14 cellular contexts compared by ENCODE assay signal in genomic region chr2:120348134-120349103, GRCh38. TPM values are rescaled to one million over a fixed set of nuclear protein-coding genes. Genes with fewer than 3 reads are reported as not detected.
DNase-seq lines count a peak whose midpoint lies in the region; ATAC-seq and TF ChIP-seq lines count a peak whose summit lies in the region.
"Had no signal": no experiment of that assay in that cellular context is flagged by ENCODE, and none has a peak within 500 bp of the region (broad histone marks: within the 10 kb centered on the region; RNA-seq: fewer than 3 reads in every experiment).

No MANE protein-coding gene starts in this region.

- H3K36me3 Mint-ChIP-seq in CD4-positive, alpha-beta memory T cell = no peaks in the 10 kb centered on the region
- peaks cover 3% of the 10 kb centered on the region for H3K36me3 Mint-ChIP-seq in T-helper 17 cell (ENCODE audit: low read depth)
- H3K36me3 Mint-ChIP-seq in nephron (ENCODE audit: low read depth) = no peaks in the 10 kb centered on the region

- peaks cover 4% of the 10 kb centered on the region for H3K27me3 ChIP-seq in CD4-positive, alpha-beta memory T cell (ENCODE audit: insufficient read depth, low read length)
- peaks cover 94% of the 10 kb centered on the region for H3K27me3 ChIP-seq in HUES6 (ENCODE audit: control insufficient read depth, insufficient read depth, low read length)

- H3K27ac Mint-ChIP-seq in CD4-positive, alpha-beta memory T cell = no peak overlapping the region
- no peak overlapping the region for H3K27ac Mint-ChIP-seq in T-helper 17 cell
- H3K27ac Mint-ChIP-seq in nephron = peak overlapping the region in 1 of 3 experiments; percentile 37
- H3K27ac Mint-ChIP-seq: activated CD4-positive, alpha-beta memory T cell treated with anti-CD3 and anti-CD28 coated beads, Interleukin-2, amount 10 ng/mL, durations not matched to agents 7 days and 5 days; activated naive CD4-positive, alpha-beta T cell treated with anti-CD3 and anti-CD28 coated beads, Interleukin-2, amount 50 U/mL, for 72 hours had no signal

- peaks cover 4 to 18% (median 14%) of the 10 kb centered on the region in 4 donors for H3K4me1 Mint-ChIP-seq in CD4-positive, alpha-beta memory T cell
- H3K4me1 Mint-ChIP-seq in T-helper 17 cell (peaks cover 12% of the 10 kb centered on the region), nephron (peaks cover 31% of the 10 kb centered on the region)

- no peak overlapping the region for H3K9ac ChIP-seq in HUES6 (ENCODE audit: low read length)

- no peak overlapping the region for H3K4me3 ChIP-seq in CD4-positive, alpha-beta memory T cell (ENCODE audit: low read length in 2 of 2)
- 0 out of 2 replicates have a peak overlapping the region, but pooled peaks have one; percentile 42 for H3K4me3 ChIP-seq in HUES6 (ENCODE audit: low read depth, low read length)

- peaks cover 23 to 30% of the 10 kb centered on the region in 2 donors for H3K27me3 Mint-ChIP-seq in CD4-positive, alpha-beta memory T cell
- H3K27me3 Mint-ChIP-seq in T-helper 17 cell (peaks cover 48% of the 10 kb centered on the region), nephron (ENCODE audit: low read depth) (peaks cover 75% of the 10 kb centered on the region)

- DNase-seq in CD4-positive, alpha-beta memory T cell = no peak
- DNase-seq in T-helper 17 cell (no peak), SKM-1 (lab: John Stamatoyannopoulos, UW; ENCODE audit: unreplicated experiment) (no peak), Kasumi-1 (lab: John Stamatoyannopoulos, UW) (no peak), NCI-H146 (lab: John Stamatoyannopoulos, UW) (no peak)
- DNase-seq: activated CD4-positive, alpha-beta memory T cell treated with anti-CD3 and anti-CD28 coated beads, Interleukin-2, amount 10 ng/mL, durations not matched to agents 7 days and 5 days; gastrocnemius medialis; mesenchymal stem cell; NCI-H446; tibial artery had no signal

- intact Hi-C loops in CD4-positive, alpha-beta memory T cell (cut with micrococcal nuclease) = no loop called here

- no peaks in the 10 kb centered on the region for H3K9me3 ChIP-seq in CD4-positive, alpha-beta memory T cell (ENCODE audit: control insufficient read depth in 1 of 2, low read length in 2 of 2)
- H3K9me3 ChIP-seq in HUES6 (ENCODE audit: control insufficient read depth, insufficient read depth, low read depth, low read length) (no peaks in the 10 kb centered on the region), T-helper 17 cell (ENCODE audit: control insufficient read depth, low read length, poor library complexity, severe bottlenecking) (no peaks in the 10 kb centered on the region)
- H3K9me3 ChIP-seq: gastrocnemius medialis, tibial artery had no signal

- H3K36me3 ChIP-seq in CD4-positive, alpha-beta memory T cell (ENCODE audit: insufficient read depth, low read length) = no peaks in the 10 kb centered on the region
- no peaks in the 10 kb centered on the region for H3K36me3 ChIP-seq in HUES6 (ENCODE audit: control insufficient read depth, insufficient read depth, low read length)

- POLR2A ChIA-PET in CD4-positive, alpha-beta memory T cell (lab: Charles Lee; ENCODE audit: partially characterized antibody) = no interaction called here

- ATAC-seq in T-helper 17 cell = no peak
- no peak for ATAC-seq in GM21825 (IDR thresholded peaks at IDR 0.05; ENCODE audit: unreplicated experiment)
- ATAC-seq: activated naive CD4-positive, alpha-beta T cell treated with anti-CD3 and anti-CD28 coated beads, Interleukin-2, amount 50 U/mL, for 72 hours; gastrocnemius medialis had no signal

- H3K9me3 Mint-ChIP-seq in CD4-positive, alpha-beta memory T cell = no peaks in the 10 kb centered on the region
- H3K9me3 Mint-ChIP-seq in nephron = no peaks in the 10 kb centered on the region
- H3K9me3 Mint-ChIP-seq: activated CD4-positive, alpha-beta memory T cell treated with anti-CD3 and anti-CD28 coated beads, Interleukin-2, amount 10 ng/mL, durations not matched to agents 7 days and 5 days; activated naive CD4-positive, alpha-beta T cell treated with anti-CD3 and anti-CD28 coated beads, Interleukin-2, amount 50 U/mL, for 72 hours had no signal

- H3K27ac ChIP-seq in CD4-positive, alpha-beta memory T cell (ENCODE audit: low read depth, low read length) = no peak overlapping the region
- no peak overlapping the region for H3K27ac ChIP-seq in HUES6 (ENCODE audit: low read depth, low read length)

- H3K4me1 ChIP-seq in CD4-positive, alpha-beta memory T cell (ENCODE audit: insufficient read depth, low read length) = peaks cover 22% of the 10 kb centered on the region
- peaks cover 26% of the 10 kb centered on the region for H3K4me1 ChIP-seq in HUES6 (ENCODE audit: control insufficient read depth, insufficient read depth, low read length)

- no peak for TF ChIP-seq CTCF in nephron (IDR thresholded peaks at IDR 0.05; ENCODE audit: unreplicated experiment in 3 of 3)

- CTCF ChIA-PET in CD4-positive, alpha-beta memory T cell (lab: Charles Lee; ENCODE audit: partially characterized antibody) = interaction anchor here (0.7 kb wide), 2 partner anchors 20 to 648 kb away, joined by 4 to 5 read pairs; no protein-coding TSS in a partner anchor

- H3K4me3 Mint-ChIP-seq in CD4-positive, alpha-beta memory T cell = peak overlapping the region in 5 of 8 donors; percentile 13 to 54 (median 39)
- H3K4me3 Mint-ChIP-seq in T-helper 17 cell = peak overlapping the region; percentile 31
- peak overlapping the region; percentile 38 to 75 (median 57) for H3K4me3 Mint-ChIP-seq in nephron
- H3K4me3 Mint-ChIP-seq: activated CD4-positive, alpha-beta memory T cell treated with anti-CD3 and anti-CD28 coated beads, Interleukin-2, amount 10 ng/mL, durations not matched to agents 7 days and 5 days had no signal

RNA-seq across cellular contexts. Expression of gene INHBB, which starts 2.5 kb away (rescaled TPM):
- not detected for total RNA-seq in CD4-positive, alpha-beta memory T cell
- not detected for polyA plus RNA-seq in CD4-positive, alpha-beta memory T cell
- total RNA-seq in T-helper 17 cell = not detected
- total RNA-seq: activated CD4-positive, alpha-beta memory T cell treated with anti-CD3 and anti-CD28 coated beads, Interleukin-2, amount 10 ng/mL, durations not matched to agents 7 days and 5 days; activated naive CD4-positive, alpha-beta T cell treated with anti-CD3 and anti-CD28 coated beads, Interleukin-2, amount 50 U/mL, for 72 hours had no signal
